Comparison of ENCODE assay signal across 11 cellular contexts in genomic region chr15:67077641-67078215, GRCh38. TPM values are rescaled to one million over a fixed set of nuclear protein-coding genes. Genes with fewer than 3 reads are reported as not detected.
A peak's percentile ranks its signal among the peaks of the same experiment; 100 is the strongest.
DNase-seq lines count a peak whose midpoint lies in the region; ATAC-seq and TF ChIP-seq lines count a peak whose summit lies in the region.
"Had no signal": no experiment of that assay in that cellular context is flagged by ENCODE, and none has a peak within 500 bp of the region (broad histone marks: within the 10 kb centered on the region; RNA-seq: fewer than 3 reads in every experiment).

No MANE protein-coding gene starts in this region.

- 46 to 52% methylated on average over 6 of the region's 6 CpGs for WGBS in upper lobe of left lung, 2 donors

- peaks cover 78% of the 10 kb centered on the region for H3K36me3 Mint-ChIP-seq in activated naive CD4-positive, alpha-beta T cell treated with anti-CD3 and anti-CD28 coated beads, Interleukin-2, amount 10 ng/mL, durations not matched to agents 7 days and 5 days
- peaks cover 15% of the 10 kb centered on the region for H3K36me3 Mint-ChIP-seq in activated naive CD4-positive, alpha-beta T cell treated with anti-CD3 and anti-CD28 coated beads for 36 hours (ENCODE audit: low read depth)
- H3K36me3 Mint-ChIP-seq in WTC11 = peaks cover 2% of the 10 kb centered on the region; the same call in 1 of the 2 replicates
- peaks cover 18% of the 10 kb centered on the region for H3K36me3 Mint-ChIP-seq in activated naive CD8-positive, alpha-beta T cell treated with anti-CD3 and anti-CD28 coated beads, Interleukin-2, amount 50 U/mL, for 24 hours (ENCODE audit: low read depth)

- TF ChIP-seq CTCF in WTC11 (IDR thresholded peaks at IDR 0.05) = no peak
- TF ChIP-seq CTCF in left lung (IDR thresholded peaks at IDR 0.05) = no peak
- no peak for TF ChIP-seq CTCF in upper lobe of left lung (IDR thresholded peaks at IDR 0.05)

- no peak overlapping the region for H3K4me3 ChIP-seq in left lung
- no peak overlapping the region for H3K4me3 ChIP-seq in upper lobe of left lung

- peak overlapping the region in 1 of 2 donors; percentile 50 for H3K27ac ChIP-seq in left lung
- peak overlapping the region; percentile 6 to 59 (median 50) for H3K27ac ChIP-seq in upper lobe of left lung
- H3K27ac ChIP-seq: epithelial cell of prostate had no signal

- TF ChIP-seq EP300 in upper lobe of left lung (IDR thresholded peaks at IDR 0.05) = no peak

- H3K4me1 Mint-ChIP-seq in activated naive CD4-positive, alpha-beta T cell treated with anti-CD3 and anti-CD28 coated beads, Interleukin-2, amount 10 ng/mL, durations not matched to agents 7 days and 5 days = peaks cover 96% of the 10 kb centered on the region
- H3K4me1 Mint-ChIP-seq in activated naive CD4-positive, alpha-beta T cell treated with anti-CD3 and anti-CD28 coated beads for 36 hours (ENCODE audit: low read depth) = peaks cover 77% of the 10 kb centered on the region
- H3K4me1 Mint-ChIP-seq in WTC11 = peaks cover 80% of the 10 kb centered on the region
- H3K4me1 Mint-ChIP-seq in activated naive CD8-positive, alpha-beta T cell treated with anti-CD3 and anti-CD28 coated beads, Interleukin-2, amount 50 U/mL, for 24 hours = peaks cover 91% of the 10 kb centered on the region

- peak; percentile 17; the same call in 1 of the 2 replicates for ATAC-seq in WTC11
- peak; percentile 28 for ATAC-seq in left lung
- peak; percentile 33 to 36 for ATAC-seq in upper lobe of left lung (ENCODE audit: low FRiP score in 2 of 2)
- no peak for ATAC-seq in activated naive CD8-positive, alpha-beta T cell treated with anti-CD3 and anti-CD28 coated beads, Interleukin-2, amount 50 U/mL, for 24 hours

- no peaks in the 10 kb centered on the region for H3K9me3 ChIP-seq in left lung
- H3K9me3 ChIP-seq in upper lobe of left lung = no peaks in the 10 kb centered on the region

- H3K4me1 ChIP-seq in left lung (peaks cover 51 to 89% of the 10 kb centered on the region in 2 donors), upper lobe of left lung (peaks cover 68 to 86% (median 75%) of the 10 kb centered on the region in 4 donors)

- POLR2A ChIA-PET in WTC11 (lab: Charles Lee) = no interaction called here

- no peak overlapping the region for H3K4me3 Mint-ChIP-seq in activated naive CD4-positive, alpha-beta T cell treated with anti-CD3 and anti-CD28 coated beads, Interleukin-2, amount 10 ng/mL, durations not matched to agents 7 days and 5 days
- no peak overlapping the region for H3K4me3 Mint-ChIP-seq in activated naive CD4-positive, alpha-beta T cell treated with anti-CD3 and anti-CD28 coated beads for 36 hours
- no peak overlapping the region for H3K4me3 Mint-ChIP-seq in WTC11
- H3K4me3 Mint-ChIP-seq in activated naive CD8-positive, alpha-beta T cell treated with anti-CD3 and anti-CD28 coated beads, Interleukin-2, amount 50 U/mL, for 24 hours = no peak overlapping the region

- peak overlapping the region; percentile 26 for H3K27ac Mint-ChIP-seq in activated naive CD4-positive, alpha-beta T cell treated with anti-CD3 and anti-CD28 coated beads, Interleukin-2, amount 10 ng/mL, durations not matched to agents 7 days and 5 days
- H3K27ac Mint-ChIP-seq in activated naive CD4-positive, alpha-beta T cell treated with anti-CD3 and anti-CD28 coated beads for 36 hours = no peak overlapping the region
- peak overlapping the region; percentile 13; the same call in 1 of the 2 replicates for H3K27ac Mint-ChIP-seq in WTC11
- no peak overlapping the region for H3K27ac Mint-ChIP-seq in activated naive CD8-positive, alpha-beta T cell treated with anti-CD3 and anti-CD28 coated beads, Interleukin-2, amount 50 U/mL, for 24 hours

- CTCF ChIA-PET in activated naive CD4-positive, alpha-beta T cell treated with anti-CD3 and anti-CD28 coated beads, Interleukin-2, amount 10 ng/mL, durations not matched to agents 7 days and 5 days (lab: Charles Lee) = no interaction called here
- CTCF ChIA-PET in activated naive CD4-positive, alpha-beta T cell treated with anti-CD3 and anti-CD28 coated beads for 36 hours (lab: Charles Lee) = no interaction called here
- CTCF ChIA-PET in WTC11 (lab: Charles Lee) = no interaction called here

- intact Hi-C loops in activated naive CD4-positive, alpha-beta T cell treated with anti-CD3 and anti-CD28 coated beads for 36 hours (cut with micrococcal nuclease) = no loop called here
- intact Hi-C loops in left lung (cut with DNase I) = no loop called here

- no peak for TF ChIP-seq POLR2A in upper lobe of left lung (IDR thresholded peaks at IDR 0.05)

- H3K36me3 ChIP-seq in left lung (no peaks in the 10 kb centered on the region), upper lobe of left lung (no peaks in the 10 kb centered on the region)

- H3K27me3 ChIP-seq in left lung (no peaks in the 10 kb centered on the region), upper lobe of left lung (no peaks in the 10 kb centered on the region)

- no peak for DNase-seq in activated naive CD4-positive, alpha-beta T cell treated with anti-CD3 and anti-CD28 coated beads, Interleukin-2, amount 10 ng/mL, durations not matched to agents 7 days and 5 days
- DNase-seq in activated naive CD4-positive, alpha-beta T cell treated with anti-CD3 and anti-CD28 coated beads for 36 hours = no peak
- DNase-seq in WTC11 (ENCODE audit: low spot score) (no peak), left lung (no peak), upper lobe of left lung (peak in 1 of 2 donors; percentile 73), C1 segment of cervical spinal cord (lab: John Stamatoyannopoulos, UW) (no peak), amygdala (lab: John Stamatoyannopoulos, UW) (no peak)
- no peak for DNase-seq in activated naive CD8-positive, alpha-beta T cell treated with anti-CD3 and anti-CD28 coated beads, Interleukin-2, amount 50 U/mL, for 24 hours
- DNase-seq: mesendoderm, NCI-H1930 had no signal

- no peaks in the 10 kb centered on the region for H3K9me3 Mint-ChIP-seq in activated naive CD4-positive, alpha-beta T cell treated with anti-CD3 and anti-CD28 coated beads, Interleukin-2, amount 10 ng/mL, durations not matched to agents 7 days and 5 days
- peaks cover 3% of the 10 kb centered on the region for H3K9me3 Mint-ChIP-seq in activated naive CD4-positive, alpha-beta T cell treated with anti-CD3 and anti-CD28 coated beads for 36 hours
- H3K9me3 Mint-ChIP-seq in WTC11 = no peaks in the 10 kb centered on the region
- peaks cover 3% of the 10 kb centered on the region for H3K9me3 Mint-ChIP-seq in activated naive CD8-positive, alpha-beta T cell treated with anti-CD3 and anti-CD28 coated beads, Interleukin-2, amount 50 U/mL, for 24 hours

- no peaks in the 10 kb centered on the region for H3K27me3 Mint-ChIP-seq in activated naive CD4-positive, alpha-beta T cell treated with anti-CD3 and anti-CD28 coated beads, Interleukin-2, amount 10 ng/mL, durations not matched to agents 7 days and 5 days
- H3K27me3 Mint-ChIP-seq in activated naive CD4-positive, alpha-beta T cell treated with anti-CD3 and anti-CD28 coated beads for 36 hours (ENCODE audit: low read depth) = no peaks in the 10 kb centered on the region
- no peaks in the 10 kb centered on the region for H3K27me3 Mint-ChIP-seq in WTC11 (ENCODE audit: low read depth)
- no peaks in the 10 kb centered on the region for H3K27me3 Mint-ChIP-seq in activated naive CD8-positive, alpha-beta T cell treated with anti-CD3 and anti-CD28 coated beads, Interleukin-2, amount 50 U/mL, for 24 hours

TF ChIP-seq in WTC11, 78 proteins besides CTCF, POLR2A, EP300 and RAD21 (continues in another document):
- no peak for TF ChIP-seq ZNF425 (CRISPR knock-in tag; conservative IDR thresholded peaks at IDR 0.05)
- no peak for TF ChIP-seq HMGA2 (CRISPR knock-in tag; IDR thresholded peaks at IDR 0.05)
- TF ChIP-seq NFE2L1 (CRISPR knock-in tag; IDR thresholded peaks at IDR 0.05) = no peak
- TF ChIP-seq E2F5 (CRISPR knock-in tag; IDR thresholded peaks at IDR 0.05) = no peak
- no peak for TF ChIP-seq ZSCAN18 (CRISPR knock-in tag; IDR thresholded peaks at IDR 0.05)
- no peak for TF ChIP-seq NFYB (CRISPR knock-in tag; conservative IDR thresholded peaks at IDR 0.05; ENCODE audit: low read depth)
- TF ChIP-seq NR1H2 (CRISPR knock-in tag; IDR thresholded peaks at IDR 0.05) = no peak
- TF ChIP-seq FOXK1 (CRISPR knock-in tag; IDR thresholded peaks at IDR 0.05) = no peak

RNA-seq across cellular contexts. Expression of gene SMAD3, which starts 12.3 kb away (rescaled TPM):
- 10 to 100 TPM; 35.1 to 39.2 TPM for total RNA-seq in activated naive CD4-positive, alpha-beta T cell treated with anti-CD3 and anti-CD28 coated beads for 36 hours
- total RNA-seq in WTC11 (2021) (20.2 to 34.6 TPM (median 25.0 TPM) in 3 replicates), left lung (10 to 100 TPM; 30.9 to 33.1 TPM), upper lobe of left lung (10 to 100 TPM; 31.7 to 44.5 (median 36.3) TPM)

Comparison
In these comparisons a context has a peak if more than half of its experiments do, and no peak if none do; other contexts are left out.
1. H3K27ac Mint-ChIP-seq: peak in activated naive CD4-positive, alpha-beta T cell treated with anti-CD3 and anti-CD28 coated beads, Interleukin-2, amount 10 ng/mL, durations not matched to agents 7 days and 5 days (single experiment) and WTC11 (single experiment); none in activated naive CD4-positive, alpha-beta T cell treated with anti-CD3 and anti-CD28 coated beads for 36 hours (single experiment) and activated naive CD8-positive, alpha-beta T cell treated with anti-CD3 and anti-CD28 coated beads, Interleukin-2, amount 50 U/mL, for 24 hours (single experiment).